28 cellular contexts compared by ENCODE assay signal in the genomic region with DNA sequence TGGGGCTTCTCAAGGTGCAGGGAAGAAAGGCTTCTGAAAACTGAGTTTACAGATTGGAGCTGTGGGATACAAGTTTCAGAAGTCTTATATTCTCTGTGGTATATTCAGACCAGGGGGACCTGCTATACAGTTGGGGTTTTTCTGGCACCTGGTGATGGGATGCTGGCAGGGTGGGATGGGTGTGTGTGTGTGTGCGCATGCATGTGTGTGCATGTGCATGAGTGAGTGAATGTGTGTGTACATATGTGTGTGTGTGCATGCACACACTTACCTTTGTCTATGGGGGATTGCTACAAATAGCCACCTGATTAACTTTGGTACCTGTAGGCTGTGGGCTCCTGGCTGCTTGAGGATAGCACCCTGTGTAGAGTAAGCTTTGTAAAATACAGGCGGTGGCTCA.
"Had no signal": no experiment of that assay in that cellular context is flagged by ENCODE, and none has a peak within 500 bp of the region (broad histone marks: within the 10 kb centered on the region; RNA-seq: fewer than 3 reads in every experiment).

No MANE protein-coding gene starts in this region.

- H3K27ac ChIP-seq: ascending aorta, brain microvascular endothelial cell, coronary artery, heart left ventricle had no signal

- H3K4me3 Mint-ChIP-seq: activated CD4-positive, alpha-beta memory T cell treated with anti-CD3 and anti-CD28 coated beads, Interleukin-2, amount 10 ng/mL, durations not matched to agents 7 days and 5 days; activated CD4-positive, alpha-beta T cell treated with anti-CD3 and anti-CD28 coated beads, Interleukin-2, amount 10 ng/mL, durations not matched to agents 7 days and 5 days; activated naive CD4-positive, alpha-beta T cell treated with anti-CD3 and anti-CD28 coated beads, Interleukin-2, amount 10 ng/mL, durations not matched to agents 7 days and 5 days; activated naive CD8-positive, alpha-beta T cell treated with anti-CD3 and anti-CD28 coated beads, Interleukin-2, amount 10 ng/mL, durations not matched to agents 7 days and 5 days; activated T-cell treated with anti-CD3 and anti-CD28 coated beads, Interleukin-2, amount 50 U/mL, for 24 hours; activated T-cell treated with anti-CD3 and anti-CD28 coated beads, Interleukin-2, amount 50 U/mL, for 72 hours; central memory CD8-positive, alpha-beta T cell; dendritic cell treated with granulocyte-macrophage colony-stimulating factor and Interleukin-4, amounts not matched to agents 40 ng/mL and 50 ng/mL, for 4 days; endodermal cell; WTC11 had no signal

- H3K9me3 Mint-ChIP-seq: activated CD4-positive, alpha-beta memory T cell treated with anti-CD3 and anti-CD28 coated beads, Interleukin-2, amount 10 ng/mL, durations not matched to agents 7 days and 5 days; activated CD4-positive, alpha-beta T cell treated with anti-CD3 and anti-CD28 coated beads, Interleukin-2, amount 10 ng/mL, durations not matched to agents 7 days and 5 days; activated naive CD4-positive, alpha-beta T cell treated with anti-CD3 and anti-CD28 coated beads, Interleukin-2, amount 10 ng/mL, durations not matched to agents 7 days and 5 days; activated naive CD4-positive, alpha-beta T cell treated with anti-CD3 and anti-CD28 coated beads, Interleukin-2, amount 50 U/mL, for 72 hours; activated naive CD8-positive, alpha-beta T cell treated with anti-CD3 and anti-CD28 coated beads, Interleukin-2, amount 10 ng/mL, durations not matched to agents 7 days and 5 days; activated T-cell treated with anti-CD3 and anti-CD28 coated beads, Interleukin-2, amount 50 U/mL, for 24 hours; activated T-cell treated with anti-CD3 and anti-CD28 coated beads, Interleukin-2, amount 50 U/mL, for 72 hours; central memory CD8-positive, alpha-beta T cell; endodermal cell; WTC11 had no signal

- H3K36me3 Mint-ChIP-seq: activated naive CD4-positive, alpha-beta T cell treated with anti-CD3 and anti-CD28 coated beads, Interleukin-2, amount 10 ng/mL, durations not matched to agents 7 days and 5 days; activated naive CD4-positive, alpha-beta T cell treated with anti-CD3 and anti-CD28 coated beads, Interleukin-2, amount 50 U/mL, for 72 hours; activated naive CD8-positive, alpha-beta T cell treated with anti-CD3 and anti-CD28 coated beads, Interleukin-2, amount 10 ng/mL, durations not matched to agents 7 days and 5 days; WTC11 had no signal

- H3K27me3 ChIP-seq: ascending aorta, brain microvascular endothelial cell, dorsolateral prefrontal cortex, heart left ventricle had no signal

- DNase-seq: activated CD4-positive, alpha-beta memory T cell treated with anti-CD3 and anti-CD28 coated beads, Interleukin-2, amount 10 ng/mL, durations not matched to agents 7 days and 5 days; activated CD4-positive, alpha-beta T cell treated with anti-CD3 and anti-CD28 coated beads for 1 hour; activated CD4-positive, alpha-beta T cell treated with anti-CD3 and anti-CD28 coated beads for 4 hours; activated CD4-positive, alpha-beta T cell treated with anti-CD3 and anti-CD28 coated beads, Interleukin-2, amount 10 ng/mL, durations not matched to agents 7 days and 5 days; activated CD4-positive, alpha-beta T cell treated with anti-CD3 and anti-CD28 coated beads, Interleukin-2, amount 50 U/mL, for 4 hours; activated CD8-positive, alpha-beta memory T cell treated with anti-CD3 and anti-CD28 coated beads, Interleukin-2, amount 50 U/mL, for 48 hours; activated gamma-delta T cell; activated naive CD4-positive, alpha-beta T cell; activated naive CD4-positive, alpha-beta T cell treated with anti-CD3 and anti-CD28 coated beads, Interleukin-2, amount 10 ng/mL, durations not matched to agents 7 days and 5 days; activated naive CD8-positive, alpha-beta T cell treated with anti-CD3 and anti-CD28 coated beads, Interleukin-2, amount 10 ng/mL, durations not matched to agents 7 days and 5 days; activated T-cell treated with anti-CD3 and anti-CD28 coated beads for 4 hours; activated T-cell treated with anti-CD3 and anti-CD28 coated beads, Interleukin-2, amount 50 U/mL, for 24 hours; activated T-cell treated with anti-CD3 and anti-CD28 coated beads, Interleukin-2, amount 50 U/mL, for 72 hours; brain microvascular endothelial cell; dorsolateral prefrontal cortex; effector memory CD4-positive, alpha-beta T cell; endodermal cell; foreskin fibroblast; glutamatergic neuron; heart left ventricle; T-helper 2 cell had no signal

- H3K4me1 Mint-ChIP-seq: activated CD4-positive, alpha-beta memory T cell treated with anti-CD3 and anti-CD28 coated beads, Interleukin-2, amount 10 ng/mL, durations not matched to agents 7 days and 5 days; activated CD4-positive, alpha-beta T cell treated with anti-CD3 and anti-CD28 coated beads, Interleukin-2, amount 10 ng/mL, durations not matched to agents 7 days and 5 days; activated naive CD4-positive, alpha-beta T cell treated with anti-CD3 and anti-CD28 coated beads, Interleukin-2, amount 10 ng/mL, durations not matched to agents 7 days and 5 days; activated naive CD8-positive, alpha-beta T cell treated with anti-CD3 and anti-CD28 coated beads, Interleukin-2, amount 10 ng/mL, durations not matched to agents 7 days and 5 days; central memory CD8-positive, alpha-beta T cell; WTC11 had no signal

- H3K9me3 ChIP-seq: ascending aorta, heart left ventricle had no signal

- ATAC-seq: activated naive CD4-positive, alpha-beta T cell treated with anti-CD3 and anti-CD28 coated beads, Interleukin-2, amount 50 U/mL, for 72 hours; activated T-cell treated with anti-CD3 and anti-CD28 coated beads, Interleukin-2, amount 50 U/mL, for 72 hours; esophagus mucosa; heart left ventricle; WTC11 had no signal

- H3K27ac Mint-ChIP-seq: activated CD4-positive, alpha-beta memory T cell treated with anti-CD3 and anti-CD28 coated beads, Interleukin-2, amount 10 ng/mL, durations not matched to agents 7 days and 5 days; activated CD4-positive, alpha-beta T cell treated with anti-CD3 and anti-CD28 coated beads, Interleukin-2, amount 10 ng/mL, durations not matched to agents 7 days and 5 days; activated naive CD4-positive, alpha-beta T cell treated with anti-CD3 and anti-CD28 coated beads, Interleukin-2, amount 10 ng/mL, durations not matched to agents 7 days and 5 days; activated naive CD8-positive, alpha-beta T cell treated with anti-CD3 and anti-CD28 coated beads, Interleukin-2, amount 10 ng/mL, durations not matched to agents 7 days and 5 days; activated T-cell treated with anti-CD3 and anti-CD28 coated beads, Interleukin-2, amount 50 U/mL, for 24 hours; activated T-cell treated with anti-CD3 and anti-CD28 coated beads, Interleukin-2, amount 50 U/mL, for 72 hours; dendritic cell treated with granulocyte-macrophage colony-stimulating factor and Interleukin-4, amounts not matched to agents 40 ng/mL and 50 ng/mL, for 4 days; endodermal cell had no signal

- H3K27me3 Mint-ChIP-seq: activated CD4-positive, alpha-beta memory T cell treated with anti-CD3 and anti-CD28 coated beads, Interleukin-2, amount 10 ng/mL, durations not matched to agents 7 days and 5 days; activated naive CD4-positive, alpha-beta T cell treated with anti-CD3 and anti-CD28 coated beads, Interleukin-2, amount 10 ng/mL, durations not matched to agents 7 days and 5 days; activated T-cell treated with anti-CD3 and anti-CD28 coated beads, Interleukin-2, amount 50 U/mL, for 24 hours; dendritic cell treated with granulocyte-macrophage colony-stimulating factor and Interleukin-4, amounts not matched to agents 40 ng/mL and 50 ng/mL, for 4 days had no signal
